17 cellular contexts compared by ENCODE assay signal in the genomic region with DNA sequence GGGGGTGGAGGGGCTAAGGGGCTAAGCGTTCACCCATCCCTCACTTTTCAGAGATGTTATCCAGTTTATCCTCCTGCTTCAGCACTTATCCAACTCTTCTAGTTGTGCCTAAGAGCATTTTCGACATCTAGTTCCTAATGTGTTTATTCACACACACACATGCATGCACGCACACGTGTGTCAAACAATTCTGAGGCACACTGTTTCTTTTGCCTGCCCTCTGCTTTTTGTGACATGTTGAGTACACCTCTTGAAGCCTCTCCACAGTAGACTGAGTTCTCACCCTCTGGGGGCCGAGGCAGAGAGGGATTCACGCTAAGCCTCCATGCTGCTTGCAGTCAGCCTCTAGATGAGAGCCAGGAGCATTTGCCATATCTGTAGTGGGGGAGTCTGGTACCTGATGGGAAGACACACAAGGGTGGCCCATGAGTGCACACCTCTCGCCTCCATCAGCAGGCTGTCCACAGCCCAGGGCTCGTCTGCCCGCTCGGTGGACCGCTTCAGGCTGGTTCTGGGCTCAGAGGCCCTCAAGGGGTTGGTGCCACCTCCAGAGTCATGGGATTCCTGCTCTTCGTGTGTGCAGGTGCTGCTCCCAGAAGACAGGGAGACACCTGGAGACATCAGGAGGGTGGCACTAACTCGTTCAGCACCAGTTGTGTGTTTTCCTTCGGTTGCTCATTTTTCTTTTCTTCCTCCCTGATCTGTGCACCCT. TPM values are rescaled to one million over a fixed set of nuclear protein-coding genes. Genes with fewer than 3 reads are reported as not detected.
DNase-seq lines count a peak whose midpoint lies in the region; ATAC-seq and TF ChIP-seq lines count a peak whose summit lies in the region.
"Had no signal": no experiment of that assay in that cellular context is flagged by ENCODE, and none has a peak within 500 bp of the region (broad histone marks: within the 10 kb centered on the region; RNA-seq: fewer than 3 reads in every experiment).

No MANE protein-coding gene starts in this region.

- H3K79me2 ChIP-seq in GM23248 (ENCODE audit: insufficient read depth), result peaks cover 100% of the 10 kb centered on the region

- H3K4me3 ChIP-seq in AG10803 (ENCODE audit: low read length) (peak overlapping the region; percentile 52), GM23248 (peak overlapping the region; percentile 98), esophagus squamous epithelium (no peak overlapping the region)
- H3K4me3 ChIP-seq: Peyer's patch, SK-N-MC had no signal

- peak overlapping the region; percentile 91 for H3K4me2 ChIP-seq in GM23248 (ENCODE audit: unreplicated experiment)

- H3K4me1 ChIP-seq in GM23248 (ENCODE audit: insufficient read depth) (peaks cover 95% of the 10 kb centered on the region), esophagus squamous epithelium (peaks cover 12 to 41% (median 13%) of the 10 kb centered on the region in 3 donors)

- no peak overlapping the region for H2AFZ ChIP-seq in GM23248

- peaks cover 89% of the 10 kb centered on the region for H3F3A ChIP-seq in GM23248 (ENCODE audit: insufficient read depth)

- DNase-seq in AG10803 (ENCODE audit: low read depth) (no peak), GM23248 (peak; percentile 60), esophagus squamous epithelium (lab: John Stamatoyannopoulos, UW) (no peak), sciatic nerve (ENCODE audit: low spot score) (peak; percentile 41), NCI-H526 (lab: John Stamatoyannopoulos, UW) (no peak)
- DNase-seq: C1 segment of cervical spinal cord, NCI-H1048, NCI-H1436, NCI-H2029, NCI-H2171, NCI-H69, SHP77 had no signal

- in situ Hi-C loops in GM23248 (cut with MboI), result no loop called here

- H3K27ac ChIP-seq in GM23248, result peak overlapping the region; percentile 96
- peak overlapping the region in 3 of 4 donors; percentile 31 to 50 (median 42) for H3K27ac ChIP-seq in esophagus squamous epithelium
- H3K27ac ChIP-seq: Peyer's patch, SK-N-MC had no signal

- H3K27me3 ChIP-seq in GM23248 (replicated peaks; ENCODE audit: insufficient read depth), result no peaks in the 10 kb centered on the region
- peaks cover 0 to 25% (median 0%) of the 10 kb centered on the region in 4 donors for H3K27me3 ChIP-seq in esophagus squamous epithelium
- H3K27me3 ChIP-seq: Peyer's patch had no signal

- 16 to 18% methylated on average over 14 of the region's 14 CpGs for WGBS in GM23248 (ENCODE audit: low coverage in 1 of 2, low lambda C conversion rate in 2 of 2, missing lambda C conversion rate in 2 of 2), 2 experiments
- WGBS in esophagus squamous epithelium, 2 donors, result 75 to 78% methylated on average over 7 to 12 of the region's 14 CpGs

- no peaks in the 10 kb centered on the region for H4K20me1 ChIP-seq in GM23248 (ENCODE audit: insufficient read depth)

- H3K9me2 ChIP-seq in GM23248 (ENCODE audit: insufficient read depth), result no peaks in the 10 kb centered on the region

- H3K36me3 ChIP-seq in GM23248 (ENCODE audit: low read depth) (peaks cover 17% of the 10 kb centered on the region), esophagus squamous epithelium (no peaks in the 10 kb centered on the region)
- H3K36me3 ChIP-seq: Peyer's patch had no signal

- TF ChIP-seq CTCF in AG10803 (conservative IDR thresholded peaks at IDR 0.05; ENCODE audit: low read length), result no peak
- TF ChIP-seq CTCF in esophagus squamous epithelium (IDR thresholded peaks at IDR 0.05), result no peak

- H3K9me3 ChIP-seq in GM23248 (ENCODE audit: low read depth) (no peaks in the 10 kb centered on the region), esophagus squamous epithelium (no peaks in the 10 kb centered on the region)
- H3K9me3 ChIP-seq: Peyer's patch had no signal

- intact Hi-C loops in esophagus squamous epithelium (cut with DNase I) (no loop called here), sciatic nerve (cut with DNase I) (no loop called here)

- no peak for TF ChIP-seq POLR2A in esophagus squamous epithelium (IDR thresholded peaks at IDR 0.05)

- ATAC-seq in sciatic nerve (no peak), HG03460 (IDR thresholded peaks at IDR 0.05; ENCODE audit: unreplicated experiment) (no peak), GM21381 (IDR thresholded peaks at IDR 0.05; ENCODE audit: unreplicated experiment) (no peak)

- peak overlapping the region; percentile 97 for H3K9ac ChIP-seq in GM23248

RNA-seq across cellular contexts. Expression of a gene that starts 11.9 kb away (rescaled TPM):
- total RNA-seq in GM23248 (2014; rRNA removed; shearing (Covaris generic)), result 467 and 544 TPM in 2 replicates
- polyA plus RNA-seq in GM23248 (2016; fragmentation: Nextera tagmentation; extraction: Ambion mirVana), result 248 and 253 TPM in 2 replicates
- total RNA-seq in esophagus squamous epithelium (10 to 100 TPM in 1 of 4 donors, 1 to 10 TPM in 3; 3.1 to 33.0 (median 4.9) TPM), sciatic nerve (13.6 TPM)
- total RNA-seq: HT-29 had no signal

Comparison
In these comparisons a context has a peak if more than half of its experiments do, and no peak if none do; other contexts are left out.
1. DNase-seq: peak in GM23248 (single experiment) and sciatic nerve (single experiment); none in AG10803 (single experiment), esophagus squamous epithelium (single experiment) and NCI-H526 (0 of 2).
2. H3K4me3 ChIP-seq: peak in AG10803 (single experiment) and GM23248 (single experiment); none in esophagus squamous epithelium (0 of 4).
3. RNA of a gene that starts 11.9 kb away (total RNA-seq): 467 to 544 TPM in GM23248; 13.6 TPM in sciatic nerve (single experiment) and 3.1 to 33.0 TPM in esophagus squamous epithelium; every median in the first group is over 10 times any median in the second.